ENCODE assay signal across 2 cellular contexts in the genomic region with DNA sequence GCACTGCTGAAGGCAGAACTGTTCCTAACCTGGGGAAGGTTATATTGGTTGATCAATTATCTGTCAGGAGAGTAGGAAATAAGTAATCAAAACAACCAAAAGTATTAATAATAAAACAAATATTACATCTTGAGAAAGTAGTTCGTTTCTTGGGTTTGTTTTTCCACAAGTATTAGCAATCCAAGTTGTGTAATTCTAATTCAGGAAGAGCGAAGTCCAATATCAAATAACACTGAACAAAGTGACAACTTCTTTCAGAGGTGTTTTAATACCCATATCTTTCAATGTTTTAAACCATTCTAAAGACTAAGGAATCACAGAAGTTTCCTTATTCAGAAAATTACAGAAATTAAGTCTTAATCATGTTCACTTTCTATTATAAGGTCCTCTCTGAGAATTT.
TF ChIP-seq lines count a peak whose summit lies in the region.

No MANE protein-coding gene starts in this region.

TF ChIP-seq in liver, 16 proteins besides CTCF, POLR2A, EP300 and RAD21:
- TF ChIP-seq HNF4A (conservative IDR thresholded peaks at IDR 0.05) (peak; percentile 35 to 63), NR2F2 (IDR thresholded peaks at IDR 0.05) (no peak)

TF ChIP-seq in HepG2, 621 proteins besides CTCF, POLR2A, EP300 and RAD21:
- no peak for TF ChIP-seq KAT2B (IDR thresholded peaks at IDR 0.05; ENCODE audit: borderline replicate concordance, low read depth, low read length)
- TF ChIP-seq, protein P1, sequence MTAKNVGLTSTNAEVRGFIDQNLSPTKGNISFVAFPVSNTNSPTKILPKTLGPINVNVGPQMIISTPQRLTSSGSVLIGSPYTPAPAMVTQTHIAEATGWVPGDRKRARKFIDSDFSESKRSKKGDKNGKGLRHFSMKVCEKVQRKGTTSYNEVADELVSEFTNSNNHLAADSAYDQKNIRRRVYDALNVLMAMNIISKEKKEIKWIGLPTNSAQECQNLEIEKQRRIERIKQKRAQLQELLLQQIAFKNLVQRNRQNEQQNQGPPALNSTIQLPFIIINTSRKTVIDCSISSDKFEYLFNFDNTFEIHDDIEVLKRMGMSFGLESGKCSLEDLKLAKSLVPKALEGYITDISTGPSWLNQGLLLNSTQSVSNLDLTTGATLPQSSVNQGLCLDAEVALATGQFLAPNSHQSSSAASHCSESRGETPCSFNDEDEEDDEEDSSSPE (CRISPR knock-in tag; IDR thresholded peaks at IDR 0.05) = no peak
- TF ChIP-seq FOXP1 (IDR thresholded peaks at IDR 0.05) = no peak
- no peak for TF ChIP-seq FOXP1 (CRISPR knock-in tag; IDR thresholded peaks at IDR 0.05)
- TF ChIP-seq, protein P2, sequence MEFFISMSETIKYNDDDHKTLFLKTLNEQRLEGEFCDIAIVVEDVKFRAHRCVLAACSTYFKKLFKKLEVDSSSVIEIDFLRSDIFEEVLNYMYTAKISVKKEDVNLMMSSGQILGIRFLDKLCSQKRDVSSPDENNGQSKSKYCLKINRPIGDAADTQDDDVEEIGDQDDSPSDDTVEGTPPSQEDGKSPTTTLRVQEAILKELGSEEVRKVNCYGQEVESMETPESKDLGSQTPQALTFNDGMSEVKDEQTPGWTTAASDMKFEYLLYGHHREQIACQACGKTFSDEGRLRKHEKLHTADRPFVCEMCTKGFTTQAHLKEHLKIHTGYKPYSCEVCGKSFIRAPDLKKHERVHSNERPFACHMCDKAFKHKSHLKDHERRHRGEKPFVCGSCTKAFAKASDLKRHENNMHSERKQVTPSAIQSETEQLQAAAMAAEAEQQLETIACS (CRISPR knock-in tag; IDR thresholded peaks at IDR 0.05) = no peak
- no peak for TF ChIP-seq REPIN1 (CRISPR knock-in tag; IDR thresholded peaks at IDR 0.05; ENCODE audit: borderline replicate concordance, low read depth)
- no peak for TF ChIP-seq POLR2G (IDR thresholded peaks at IDR 0.05; ENCODE audit: low read depth, low read length)
- TF ChIP-seq BCL6 (CRISPR knock-in tag; IDR thresholded peaks at IDR 0.05) = no peak
- no peak for TF ChIP-seq ZNF430 (CRISPR knock-in tag; IDR thresholded peaks at IDR 0.05)
- no peak for TF ChIP-seq ZNF30 (CRISPR knock-in tag; IDR thresholded peaks at IDR 0.05)
- TF ChIP-seq, protein P3, sequence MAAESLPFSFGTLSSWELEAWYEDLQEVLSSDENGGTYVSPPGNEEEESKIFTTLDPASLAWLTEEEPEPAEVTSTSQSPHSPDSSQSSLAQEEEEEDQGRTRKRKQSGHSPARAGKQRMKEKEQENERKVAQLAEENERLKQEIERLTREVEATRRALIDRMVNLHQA (CRISPR knock-in tag; IDR thresholded peaks at IDR 0.05) = no peak
- no peak for TF ChIP-seq ZNF672 (CRISPR knock-in tag; IDR thresholded peaks at IDR 0.05)
- TF ChIP-seq PHB2 (IDR thresholded peaks at IDR 0.05; ENCODE audit: partially characterized antibody) = no peak
- no peak for TF ChIP-seq CBX5 (CRISPR knock-in tag; IDR thresholded peaks at IDR 0.05; ENCODE audit: borderline replicate concordance)
- TF ChIP-seq RFX3 (CRISPR knock-in tag; IDR thresholded peaks at IDR 0.05) = no peak
- no peak for TF ChIP-seq FOXA1 (IDR thresholded peaks at IDR 0.05)
- TF ChIP-seq FOXA1 (CRISPR knock-in tag; IDR thresholded peaks at IDR 0.05) = no peak
- no peak for TF ChIP-seq YEATS2 (CRISPR knock-in tag; IDR thresholded peaks at IDR 0.05; ENCODE audit: borderline replicate concordance)
- TF ChIP-seq, protein P4, sequence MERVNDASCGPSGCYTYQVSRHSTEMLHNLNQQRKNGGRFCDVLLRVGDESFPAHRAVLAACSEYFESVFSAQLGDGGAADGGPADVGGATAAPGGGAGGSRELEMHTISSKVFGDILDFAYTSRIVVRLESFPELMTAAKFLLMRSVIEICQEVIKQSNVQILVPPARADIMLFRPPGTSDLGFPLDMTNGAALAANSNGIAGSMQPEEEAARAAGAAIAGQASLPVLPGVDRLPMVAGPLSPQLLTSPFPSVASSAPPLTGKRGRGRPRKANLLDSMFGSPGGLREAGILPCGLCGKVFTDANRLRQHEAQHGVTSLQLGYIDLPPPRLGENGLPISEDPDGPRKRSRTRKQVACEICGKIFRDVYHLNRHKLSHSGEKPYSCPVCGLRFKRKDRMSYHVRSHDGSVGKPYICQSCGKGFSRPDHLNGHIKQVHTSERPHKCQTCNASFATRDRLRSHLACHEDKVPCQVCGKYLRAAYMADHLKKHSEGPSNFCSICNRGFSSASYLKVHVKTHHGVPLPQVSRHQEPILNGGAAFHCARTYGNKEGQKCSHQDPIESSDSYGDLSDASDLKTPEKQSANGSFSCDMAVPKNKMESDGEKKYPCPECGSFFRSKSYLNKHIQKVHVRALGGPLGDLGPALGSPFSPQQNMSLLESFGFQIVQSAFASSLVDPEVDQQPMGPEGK (CRISPR knock-in tag; IDR thresholded peaks at IDR 0.05) = no peak
- TF ChIP-seq LCORL (IDR thresholded peaks at IDR 0.05) = no peak
- TF ChIP-seq LCORL (CRISPR knock-in tag; IDR thresholded peaks at IDR 0.05) = no peak
